20 cellular contexts compared by ENCODE assay signal in the genomic region with DNA sequence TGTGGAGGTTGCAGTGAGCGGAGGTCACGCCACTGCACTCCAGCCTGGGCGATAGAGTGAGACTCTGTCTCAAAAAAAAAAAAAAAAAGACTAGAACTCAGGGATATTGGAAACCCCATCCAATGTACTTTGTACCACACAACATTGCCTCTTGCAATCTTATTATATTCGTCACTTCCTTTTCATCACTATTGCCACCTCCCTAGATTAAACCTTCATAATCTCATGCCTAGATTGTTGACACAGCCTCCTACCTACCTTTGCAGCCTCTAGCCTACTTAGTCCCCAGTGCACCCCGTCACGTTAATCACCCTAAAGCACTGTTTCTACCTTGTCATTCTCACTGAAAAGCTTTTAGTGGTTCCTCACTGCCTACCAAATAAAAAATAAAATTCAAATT. TPM values are rescaled to one million over a fixed set of nuclear protein-coding genes. Genes with fewer than 3 reads are reported as not detected.
DNase-seq lines count a peak whose midpoint lies in the region; ATAC-seq and FAIRE-seq lines count a peak whose summit lies in the region.
"Had no signal": no experiment of that assay in that cellular context is flagged by ENCODE, and none has a peak within 500 bp of the region (broad histone marks: within the 10 kb centered on the region; RNA-seq: fewer than 3 reads in every experiment).

No MANE protein-coding gene starts in this region.

- intact Hi-C loops in activated T-helper 2 cell treated with anti-CD3 and anti-CD28 coated beads, Interferon-gamma antibody, Interleukin-2, Interleukin-4, amounts not matched to agents 10 μg/mL and 5 μg/mL and 100 μg/mL, durations not matched to agents 14 hours and 24 hours and 36 hours (cut with micrococcal nuclease): loop anchor here (5.0 to 10.0 kb wide), 2 partner anchors 83 to 336 kb away; a partner anchor contains a TSS

- H3K36me3 ChIP-seq in small intestine (ENCODE audit: control insufficient read depth in 2 of 2, insufficient read depth in 2 of 2, low read length in 2 of 2): no peaks in the 10 kb centered on the region
- H3K36me3 ChIP-seq: BLaER1 treated with 17β-estradiol and CSF1 and Interleukin-3, amounts not matched to agents 10 nM and 100 nM had no signal

- H3K36me3 Mint-ChIP-seq in activated naive CD8-positive, alpha-beta T cell treated with anti-CD3 and anti-CD28 coated beads, Interleukin-2, amount 10 ng/mL, durations not matched to agents 7 days and 5 days: peaks cover 11% of the 10 kb centered on the region
- H3K36me3 Mint-ChIP-seq in activated naive CD8-positive, alpha-beta T cell treated with anti-CD3 and anti-CD28 coated beads for 36 hours: peaks cover 9% of the 10 kb centered on the region
- no peaks in the 10 kb centered on the region for H3K36me3 Mint-ChIP-seq in IgD-negative memory B cell
- H3K36me3 Mint-ChIP-seq in activated T-helper 2 cell treated with anti-CD3 and anti-CD28 coated beads, Interferon-gamma antibody, Interleukin-2, Interleukin-4, amounts not matched to agents 10 μg/mL and 5 μg/mL and 100 μg/mL, durations not matched to agents 14 hours and 24 hours and 36 hours (ENCODE audit: low read depth): peaks cover 14% of the 10 kb centered on the region

- ATAC-seq in activated naive CD8-positive, alpha-beta T cell treated with anti-CD3 and anti-CD28 coated beads, Interleukin-2, amount 10 ng/mL, durations not matched to agents 7 days and 5 days (ENCODE audit: low read depth): no peak
- no peak for ATAC-seq in GM21360 (IDR thresholded peaks at IDR 0.05; ENCODE audit: unreplicated experiment)
- ATAC-seq: HCT116, K562 had no signal

- no peaks in the 10 kb centered on the region for H3K27me3 Mint-ChIP-seq in activated naive CD8-positive, alpha-beta T cell treated with anti-CD3 and anti-CD28 coated beads, Interleukin-2, amount 10 ng/mL, durations not matched to agents 7 days and 5 days
- no peaks in the 10 kb centered on the region for H3K27me3 Mint-ChIP-seq in activated naive CD8-positive, alpha-beta T cell treated with anti-CD3 and anti-CD28 coated beads for 36 hours
- peaks cover 4% of the 10 kb centered on the region for H3K27me3 Mint-ChIP-seq in IgD-negative memory B cell
- no peaks in the 10 kb centered on the region for H3K27me3 Mint-ChIP-seq in activated T-helper 2 cell treated with anti-CD3 and anti-CD28 coated beads, Interferon-gamma antibody, Interleukin-2, Interleukin-4, amounts not matched to agents 10 μg/mL and 5 μg/mL and 100 μg/mL, durations not matched to agents 14 hours and 24 hours and 36 hours (ENCODE audit: low read depth)

- H3K4me1 Mint-ChIP-seq in activated naive CD8-positive, alpha-beta T cell treated with anti-CD3 and anti-CD28 coated beads, Interleukin-2, amount 10 ng/mL, durations not matched to agents 7 days and 5 days: peaks cover 10% of the 10 kb centered on the region
- peaks cover 15% of the 10 kb centered on the region for H3K4me1 Mint-ChIP-seq in activated naive CD8-positive, alpha-beta T cell treated with anti-CD3 and anti-CD28 coated beads for 36 hours
- peaks cover 9 to 14% (median 12%) of the 10 kb centered on the region in 3 donors for H3K4me1 Mint-ChIP-seq in IgD-negative memory B cell
- H3K4me1 Mint-ChIP-seq in activated T-helper 2 cell treated with anti-CD3 and anti-CD28 coated beads, Interferon-gamma antibody, Interleukin-2, Interleukin-4, amounts not matched to agents 10 μg/mL and 5 μg/mL and 100 μg/mL, durations not matched to agents 14 hours and 24 hours and 36 hours (ENCODE audit: low read depth): peaks cover 15% of the 10 kb centered on the region

- peak overlapping the region; percentile 30 for H3K27ac Mint-ChIP-seq in activated naive CD8-positive, alpha-beta T cell treated with anti-CD3 and anti-CD28 coated beads, Interleukin-2, amount 10 ng/mL, durations not matched to agents 7 days and 5 days
- no peak overlapping the region for H3K27ac Mint-ChIP-seq in activated naive CD8-positive, alpha-beta T cell treated with anti-CD3 and anti-CD28 coated beads for 36 hours
- H3K27ac Mint-ChIP-seq in IgD-negative memory B cell: no peak overlapping the region
- H3K27ac Mint-ChIP-seq in activated T-helper 2 cell treated with anti-CD3 and anti-CD28 coated beads, Interferon-gamma antibody, Interleukin-2, Interleukin-4, amounts not matched to agents 10 μg/mL and 5 μg/mL and 100 μg/mL, durations not matched to agents 14 hours and 24 hours and 36 hours: no peak overlapping the region

- H3K27me3 ChIP-seq in small intestine (ENCODE audit: control insufficient read depth in 2 of 2, insufficient read depth in 2 of 2, low read length in 2 of 2): no peaks in the 10 kb centered on the region

- H3K9me3 Mint-ChIP-seq in activated naive CD8-positive, alpha-beta T cell treated with anti-CD3 and anti-CD28 coated beads, Interleukin-2, amount 10 ng/mL, durations not matched to agents 7 days and 5 days: no peaks in the 10 kb centered on the region
- no peaks in the 10 kb centered on the region for H3K9me3 Mint-ChIP-seq in activated naive CD8-positive, alpha-beta T cell treated with anti-CD3 and anti-CD28 coated beads for 36 hours
- H3K9me3 Mint-ChIP-seq in IgD-negative memory B cell: no peaks in the 10 kb centered on the region
- no peaks in the 10 kb centered on the region for H3K9me3 Mint-ChIP-seq in activated T-helper 2 cell treated with anti-CD3 and anti-CD28 coated beads, Interferon-gamma antibody, Interleukin-2, Interleukin-4, amounts not matched to agents 10 μg/mL and 5 μg/mL and 100 μg/mL, durations not matched to agents 14 hours and 24 hours and 36 hours

- no peak for DNase-seq in activated naive CD8-positive, alpha-beta T cell treated with anti-CD3 and anti-CD28 coated beads, Interleukin-2, amount 10 ng/mL, durations not matched to agents 7 days and 5 days
- DNase-seq in activated naive CD8-positive, alpha-beta T cell treated with anti-CD3 and anti-CD28 coated beads for 36 hours: no peak
- no peak for DNase-seq in activated T-helper 2 cell treated with anti-CD3 and anti-CD28 coated beads, Interferon-gamma antibody, Interleukin-2, Interleukin-4, amounts not matched to agents 10 μg/mL and 5 μg/mL and 100 μg/mL, durations not matched to agents 14 hours and 24 hours and 36 hours (ENCODE audit: low spot score)
- DNase-seq in small intestine: peak; percentile 73
- no peak for DNase-seq in kidney glomerular epithelial cell (lab: John Stamatoyannopoulos, UW)
- DNase-seq: Caco-2, DMS53, GM23248, NCI-H1436 treated with DMSO at 0.1 percent for 48 hours, NCI-H2081, NCI-H524, SIG-M5 had no signal

- FAIRE-seq in small intestine (lab: Jason Lieb, UNC): no peak
- FAIRE-seq: GM19239, HTR-8/SVneo, K562 had no signal

- H3K4me1 ChIP-seq in small intestine (ENCODE audit: control insufficient read depth in 2 of 2, insufficient read depth in 1 of 2, low read depth in 1 of 2, low read length in 1 of 2): no peaks in the 10 kb centered on the region
- H3K4me1 ChIP-seq: Caco-2 had no signal

- H3K4me3 Mint-ChIP-seq in activated naive CD8-positive, alpha-beta T cell treated with anti-CD3 and anti-CD28 coated beads, Interleukin-2, amount 10 ng/mL, durations not matched to agents 7 days and 5 days: no peak overlapping the region
- H3K4me3 Mint-ChIP-seq in activated naive CD8-positive, alpha-beta T cell treated with anti-CD3 and anti-CD28 coated beads for 36 hours: no peak overlapping the region
- H3K4me3 Mint-ChIP-seq in IgD-negative memory B cell: peak overlapping the region in 3 of 4 donors; percentile 6 to 48 (median 35)
- H3K4me3 Mint-ChIP-seq in activated T-helper 2 cell treated with anti-CD3 and anti-CD28 coated beads, Interferon-gamma antibody, Interleukin-2, Interleukin-4, amounts not matched to agents 10 μg/mL and 5 μg/mL and 100 μg/mL, durations not matched to agents 14 hours and 24 hours and 36 hours (ENCODE audit: low read depth): peak overlapping the region; percentile 35

- H3K4me3 ChIP-seq in small intestine (ENCODE audit: low read depth in 1 of 2, low read length in 2 of 2): no peak overlapping the region
- H3K4me3 ChIP-seq: BLaER1 treated with 17β-estradiol and CSF1 and Interleukin-3, amounts not matched to agents 10 nM and 100 nM; GM23248; K562 had no signal

- peak overlapping the region; percentile 50 to 74 for H3K27ac ChIP-seq in small intestine (ENCODE audit: low read depth in 1 of 2, low read length in 1 of 2)
- H3K27ac ChIP-seq: GM23248 had no signal

- POLR2A ChIA-PET in activated naive CD8-positive, alpha-beta T cell treated with anti-CD3 and anti-CD28 coated beads, Interleukin-2, amount 10 ng/mL, durations not matched to agents 7 days and 5 days (lab: Charles Lee): no interaction called here

- H3K9me3 ChIP-seq in small intestine (ENCODE audit: control insufficient read depth, low read depth): no peaks in the 10 kb centered on the region
- H3K9me3 ChIP-seq: BLaER1 treated with 17β-estradiol and CSF1 and Interleukin-3, amounts not matched to agents 10 nM and 100 nM; Caco-2 had no signal

- WGBS in small intestine, 3 donors: 37 to 66% (median 55%) methylated on average over 6 of the region's 6 CpGs

RNA-seq across cellular contexts. Expression of a gene that starts 23.8 kb away (rescaled TPM):
- under 1 TPM in 1 of 2 experiments, not detected in 1; 0.26 TPM for total RNA-seq in activated naive CD8-positive, alpha-beta T cell treated with anti-CD3 and anti-CD28 coated beads, Interleukin-2, amount 10 ng/mL, durations not matched to agents 7 days and 5 days
- total RNA-seq in activated naive CD8-positive, alpha-beta T cell treated with anti-CD3 and anti-CD28 coated beads for 36 hours: not detected
- polyA plus RNA-seq in IgD-negative memory B cell (not detected), small intestine (10 to 100 TPM; 23.3 to 81.6 (median 27.6) TPM)
- not detected in 2 replicates for total RNA-seq in activated T-helper 2 cell treated with anti-CD3 and anti-CD28 coated beads, Interferon-gamma antibody, Interleukin-2, Interleukin-4, amounts not matched to agents 10 μg/mL and 5 μg/mL and 100 μg/mL, durations not matched to agents 14 hours and 24 hours and 36 hours
- total RNA-seq: GM23248, RPMI7951 had no signal
- polyA plus RNA-seq: GM23248, K562 had no signal

RNA-seq across cellular contexts. Expression of a gene that starts 54.6 kb away (rescaled TPM):
- 1 to 10 TPM; 1.4 to 1.9 TPM for total RNA-seq in activated naive CD8-positive, alpha-beta T cell treated with anti-CD3 and anti-CD28 coated beads, Interleukin-2, amount 10 ng/mL, durations not matched to agents 7 days and 5 days
- total RNA-seq in activated naive CD8-positive, alpha-beta T cell treated with anti-CD3 and anti-CD28 coated beads for 36 hours: under 1 TPM; 0.41 to 0.58 TPM
- polyA plus RNA-seq in IgD-negative memory B cell: 0.15 TPM
- 0.78 and 0.94 TPM in 2 replicates for total RNA-seq in activated T-helper 2 cell treated with anti-CD3 and anti-CD28 coated beads, Interferon-gamma antibody, Interleukin-2, Interleukin-4, amounts not matched to agents 10 μg/mL and 5 μg/mL and 100 μg/mL, durations not matched to agents 14 hours and 24 hours and 36 hours
- polyA plus RNA-seq in small intestine: under 1 TPM; 0.27 to 0.79 (median 0.45) TPM

RNA-seq across cellular contexts. Expression of a gene that starts 54.7 kb away (rescaled TPM):
- total RNA-seq in activated naive CD8-positive, alpha-beta T cell treated with anti-CD3 and anti-CD28 coated beads, Interleukin-2, amount 10 ng/mL, durations not matched to agents 7 days and 5 days: 10 to 100 TPM; 38.9 to 39.3 TPM
- 10 to 100 TPM; 22.9 to 25.1 TPM for total RNA-seq in activated naive CD8-positive, alpha-beta T cell treated with anti-CD3 and anti-CD28 coated beads for 36 hours
- polyA plus RNA-seq in IgD-negative memory B cell: 7.0 TPM
- total RNA-seq in activated T-helper 2 cell treated with anti-CD3 and anti-CD28 coated beads, Interferon-gamma antibody, Interleukin-2, Interleukin-4, amounts not matched to agents 10 μg/mL and 5 μg/mL and 100 μg/mL, durations not matched to agents 14 hours and 24 hours and 36 hours: 26.8 and 31.4 TPM in 2 replicates
- 1 to 10 TPM; 3.5 to 7.7 (median 3.8) TPM for polyA plus RNA-seq in small intestine

Comparison
In these comparisons a context has a peak if more than half of its experiments do, and no peak if none do; other contexts are left out.
1. H3K4me3 Mint-ChIP-seq: peak in IgD-negative memory B cell (3 of 4) and activated T-helper 2 cell treated with anti-CD3 and anti-CD28 coated beads, Interferon-gamma antibody, Interleukin-2, Interleukin-4, amounts not matched to agents 10 μg/mL and 5 μg/mL and 100 μg/mL, durations not matched to agents 14 hours and 24 hours and 36 hours (single experiment); none in activated naive CD8-positive, alpha-beta T cell treated with anti-CD3 and anti-CD28 coated beads, Interleukin-2, amount 10 ng/mL, durations not matched to agents 7 days and 5 days (single experiment) and activated naive CD8-positive, alpha-beta T cell treated with anti-CD3 and anti-CD28 coated beads for 36 hours (single experiment).